22 cellular contexts compared by ENCODE assay signal in genomic region chr18:4869101-4869500, GRCh38.
A peak's percentile ranks its signal among the peaks of the same experiment; 100 is the strongest.
DNase-seq lines count a peak whose midpoint lies in the region; ATAC-seq, FAIRE-seq and TF ChIP-seq lines count a peak whose summit lies in the region.
"Had no signal": no experiment of that assay in that cellular context is flagged by ENCODE, and none has a peak within 500 bp of the region (broad histone marks: within the 10 kb centered on the region; RNA-seq: fewer than 3 reads in every experiment).

No MANE protein-coding gene starts in this region.

- H3K23me2 ChIP-seq in H9 (ENCODE audit: insufficient read length, low read depth, low read length, poor library complexity, severe bottlenecking) (no peaks in the 10 kb centered on the region), H1 (ENCODE audit: low read depth, low read length) (no peaks in the 10 kb centered on the region)

- no peak overlapping the region for H2BK20ac ChIP-seq in H9 (ENCODE audit: low read depth, low read length, poor library complexity, severe bottlenecking)
- H2BK20ac ChIP-seq in H1 (ENCODE audit: low read length), result 0 out of 2 replicates have a peak overlapping the region, but pooled peaks have one; percentile 8

- no peak overlapping the region for H3K4me2 ChIP-seq in H9 (ENCODE audit: insufficient read depth, insufficient read length, low read length)
- H3K4me2 ChIP-seq in H1 (ENCODE audit: insufficient read depth in 1 of 2, low read depth in 2 of 2, low read length in 2 of 2), result no peak overlapping the region
- no peak overlapping the region for H3K4me2 ChIP-seq in smooth muscle cell
- H3K4me2 ChIP-seq: A549 had no signal

- H2BK12ac ChIP-seq in H9 (ENCODE audit: insufficient read length, low read depth, low read length) (no peak overlapping the region), H1 (ENCODE audit: low read depth, low read length) (0 out of 2 replicates have a peak overlapping the region, but pooled peaks have one; percentile 55)

- H3K27me3 ChIP-seq in H9 (ENCODE audit: insufficient read depth, low read length) (no peaks in the 10 kb centered on the region), H1 (replicated peaks in 1 of 4; ENCODE audit: control insufficient read depth in 3 of 4, extremely low read depth in 1 of 4, insufficient read depth in 3 of 4, low read length in 3 of 4) (no peaks in the 10 kb centered on the region), smooth muscle cell (ENCODE audit: low read depth) (no peaks in the 10 kb centered on the region)

- H3K79me2 ChIP-seq in H9 (ENCODE audit: insufficient read depth, low read length), result no peaks in the 10 kb centered on the region
- H3K79me2 ChIP-seq in H1 (ENCODE audit: control insufficient read depth in 1 of 2, insufficient read depth in 2 of 2, low read length in 2 of 2), result no peaks in the 10 kb centered on the region
- H3K79me2 ChIP-seq in smooth muscle cell (ENCODE audit: low read depth), result no peaks in the 10 kb centered on the region

- DNase-seq in H9 (no peak), H1 (ENCODE audit: low read depth in 1 of 2, low spot score in 2 of 2) (no peak), neural crest cell (ENCODE audit: low read depth, low spot score) (no peak), smooth muscle cell (lab: John Stamatoyannopoulos, UW; ENCODE audit: unreplicated experiment) (no peak), foreskin melanocyte (no peak)
- no peak for DNase-seq in activated T-cell treated with anti-CD3 and anti-CD28 coated beads, Interleukin-2, amount 50 U/mL, for 4 hours
- DNase-seq: 8988T; ACHN; C1 segment of cervical spinal cord; Calu3; CD4-positive, alpha-beta memory T cell; COR-L47; DMS53; DMS79 treated with DMSO at 0.1 percent for 48 hours; GF-D8; GM23248; H7 had no signal

- no peak overlapping the region for H4K91ac ChIP-seq in H9 (ENCODE audit: insufficient read length, low read depth, low read length)
- no peak overlapping the region for H4K91ac ChIP-seq in H1 (replicated peaks; ENCODE audit: insufficient read length, low read length)

- H4K5ac ChIP-seq in H9 (ENCODE audit: insufficient read length, low read depth, low read length), result no peak overlapping the region
- H4K5ac ChIP-seq in H1 (ENCODE audit: insufficient read length, low read depth, low read length), result no peak overlapping the region

- no peak overlapping the region for H3K4ac ChIP-seq in H9 (ENCODE audit: low read depth, low read length)
- H3K4ac ChIP-seq in H1 (replicated peaks; ENCODE audit: insufficient read length, low read depth, low read length), result no peak overlapping the region

- H2AFZ ChIP-seq in H9 (ENCODE audit: low read length) (no peak overlapping the region), H1 (ENCODE audit: low read length) (no peak overlapping the region), smooth muscle cell (ENCODE audit: low read depth) (no peak overlapping the region)
- H2AFZ ChIP-seq: GM23248 had no signal

- H3K9me3 ChIP-seq in H9 (ENCODE audit: control insufficient read depth, low read depth, low read length) (no peaks in the 10 kb centered on the region), H1 (ENCODE audit: insufficient read depth in 2 of 2, low read depth in 1 of 2, low read length in 1 of 2) (peaks cover 0 to 5% of the 10 kb centered on the region in 2 experiments; a peak in 2 of 4 replicates), smooth muscle cell (replicated peaks; ENCODE audit: low read depth) (no peaks in the 10 kb centered on the region)
- H3K9me3 ChIP-seq: A549 had no signal

- POLR2A ChIA-PET in H1 (lab: Charles Lee; ENCODE audit: partially characterized antibody), result no interaction called here

- H3K18ac ChIP-seq in H9 (ENCODE audit: insufficient read length, low read depth, low read length), result no peak overlapping the region
- no peak overlapping the region for H3K18ac ChIP-seq in H1 (ENCODE audit: extremely low read depth, low read length)

- H4K20me1 ChIP-seq in H9 (ENCODE audit: control insufficient read depth, insufficient read depth, insufficient read length) (no peaks in the 10 kb centered on the region), H1 (replicated peaks in 1 of 2; ENCODE audit: control insufficient read depth in 1 of 2, insufficient read depth in 2 of 2, low read length in 2 of 2) (no peaks in the 10 kb centered on the region), smooth muscle cell (ENCODE audit: low read depth) (no peaks in the 10 kb centered on the region)

- H3K4me3 ChIP-seq in H1 (ENCODE audit: extremely low read depth in 1 of 4, insufficient read depth in 2 of 4, low read depth in 3 of 4, low read length in 4 of 4), result peak overlapping the region in 1 of 4 experiments; percentile 17; a peak in 1 of 8 replicates
- H3K4me3 ChIP-seq in smooth muscle cell, result no peak overlapping the region
- H3K4me3 ChIP-seq: A549, GM23248 had no signal

- no peak for TF ChIP-seq EP300 in H1 (IDR thresholded peaks at IDR 0.05; ENCODE audit: borderline replicate concordance in 1 of 2, low read depth in 2 of 2, low read length in 2 of 2)

- H3K56ac ChIP-seq in H9 (ENCODE audit: insufficient read length, low read depth, low read length), result no peak overlapping the region
- H3K56ac ChIP-seq in H1 (replicated peaks; ENCODE audit: insufficient read length, low read depth, low read length), result no peak overlapping the region

- H2BK120ac ChIP-seq in H9 (ENCODE audit: low read depth, low read length, poor library complexity, severe bottlenecking), result no peak overlapping the region
- no peak overlapping the region for H2BK120ac ChIP-seq in H1 (replicated peaks; ENCODE audit: low read depth, low read length)

- peaks cover 15 to 52% (median 30%) of the 10 kb centered on the region in 3 experiments for H3K36me3 Mint-ChIP-seq in H9 (ENCODE audit: insufficient read depth in 1 of 3, low read depth in 3 of 3)
- peaks cover 21% of the 10 kb centered on the region for H3K36me3 Mint-ChIP-seq in neural crest cell (ENCODE audit: low read depth)
- H3K36me3 Mint-ChIP-seq in activated T-cell treated with anti-CD3 and anti-CD28 coated beads, Interleukin-2, amount 50 U/mL, for 4 hours (ENCODE audit: insufficient read depth), result no peaks in the 10 kb centered on the region
- H3K36me3 Mint-ChIP-seq: CD4-positive, alpha-beta memory T cell had no signal

- TF ChIP-seq CTCF in H9 (conservative IDR thresholded peaks at IDR 0.05) (no peak), H1 (IDR thresholded peaks at IDR 0.05; ENCODE audit: control extremely low read depth in 1 of 3, insufficient read depth in 1 of 3, low read depth in 1 of 3, low read length in 3 of 3) (no peak), neural crest cell (conservative IDR thresholded peaks at IDR 0.05) (no peak), smooth muscle cell (IDR thresholded peaks at IDR 0.05; ENCODE audit: borderline replicate concordance, insufficient read depth, poor library complexity, severe bottlenecking) (no peak)

- H3K4me3 Mint-ChIP-seq in H9 (peak overlapping the region in 1 of 2 experiments; percentile 8; a peak in 1 of 5 replicates), neural crest cell (no peak overlapping the region)
- H3K4me3 Mint-ChIP-seq in activated T-cell treated with anti-CD3 and anti-CD28 coated beads, Interleukin-2, amount 50 U/mL, for 4 hours, result no peak overlapping the region
- H3K4me3 Mint-ChIP-seq: CD4-positive, alpha-beta memory T cell had no signal

- no peak for TF ChIP-seq POLR2A in H1 (IDR thresholded peaks at IDR 0.05; ENCODE audit: control extremely low read depth in 1 of 2, low read depth in 2 of 2, low read length in 2 of 2)

- H3K4me1 Mint-ChIP-seq in H9 (peaks cover 38 to 49% of the 10 kb centered on the region in 2 experiments), neural crest cell (peaks cover 26% of the 10 kb centered on the region)
- H3K4me1 Mint-ChIP-seq in activated T-cell treated with anti-CD3 and anti-CD28 coated beads, Interleukin-2, amount 50 U/mL, for 4 hours (ENCODE audit: low read depth), result no peaks in the 10 kb centered on the region
- H3K4me1 Mint-ChIP-seq: CD4-positive, alpha-beta memory T cell had no signal

- no CpG with 5 or more reads among the region's 3 CpGs for WGBS in H9 (ENCODE audit: extremely low coverage, insufficient read length, low lambda C conversion rate)
- WGBS in H1 (ENCODE audit: extremely low coverage in 1 of 2, insufficient coverage in 1 of 2, insufficient read length in 1 of 2, insufficient replicate concordance in 2 of 2, low coverage in 1 of 2, low lambda C conversion rate in 2 of 2, missing lambda C conversion rate in 1 of 2), 2 experiments, result 63% methylated on average over 3 of the region's 3 CpGs; no CpG with 5 or more reads in 1 of the 2 experiments
- 79% methylated on average over 3 of the region's 3 CpGs for WGBS in smooth muscle cell (ENCODE audit: low lambda C conversion rate)

- H3K23ac ChIP-seq in H9 (ENCODE audit: insufficient read length, low read depth, low read length) (no peak overlapping the region), H1 (ENCODE audit: insufficient read length) (no peak overlapping the region)

- peak overlapping the region in 2 of 3 experiments; percentile 87 to 97; a peak in 4 of 7 replicates for H3K27ac Mint-ChIP-seq in H9
- H3K27ac Mint-ChIP-seq in neural crest cell (ENCODE audit: unreplicated experiment), result peak overlapping the region; percentile 59
- H3K27ac Mint-ChIP-seq: CD4-positive, alpha-beta memory T cell had no signal

- ATAC-seq in GM21526 (IDR thresholded peaks at IDR 0.05; ENCODE audit: low FRiP score, unreplicated experiment), result no peak
- no peak for ATAC-seq in activated T-cell treated with anti-CD3 and anti-CD28 coated beads, Interleukin-2, amount 50 U/mL, for 4 hours
- ATAC-seq: A549, HCT116 had no signal

- FAIRE-seq in H1 (lab: Jason Lieb, UNC), result no peak
- FAIRE-seq: A549, GM12891, GM18507 had no signal

- H4K8ac ChIP-seq in H9 (replicated peaks; ENCODE audit: insufficient read length, low read depth, low read length) (no peak overlapping the region), H1 (ENCODE audit: extremely low read depth, insufficient read depth, low read length) (no peak overlapping the region)

- H3K9ac ChIP-seq in H9 (ENCODE audit: extremely low read depth, insufficient read length, low read length), result no peak overlapping the region
- no peak overlapping the region for H3K9ac ChIP-seq in H1 (replicated peaks in 1 of 4; ENCODE audit: extremely low read depth in 1 of 4, low read depth in 3 of 4, low read length in 3 of 4)
- H3K9ac ChIP-seq in smooth muscle cell (ENCODE audit: low read depth), result no peak overlapping the region
- H3K9ac ChIP-seq: GM23248 had no signal

- H2BK15ac ChIP-seq in H9 (ENCODE audit: low read depth, low read length) (no peak overlapping the region), H1 (ENCODE audit: low read length) (no peak overlapping the region)

- CTCF ChIA-PET in H1 (lab: Charles Lee; ENCODE audit: partially characterized antibody), result interaction anchor here (1.0 kb wide), 1 partner anchor 19 kb away, joined by 3 read pairs; no protein-coding TSS in a partner anchor

- H3T11ph ChIP-seq in H9 (ENCODE audit: low read length), result no peak overlapping the region

- H2AK5ac ChIP-seq in H9 (ENCODE audit: insufficient read length, low read length), result no peak overlapping the region
- no peak overlapping the region for H2AK5ac ChIP-seq in H1 (ENCODE audit: low read depth, low read length)

- H3K14ac ChIP-seq in H9 (ENCODE audit: insufficient read depth, low read length) (no peak overlapping the region), H1 (ENCODE audit: insufficient read length) (no peak overlapping the region)

- H3K27me3 Mint-ChIP-seq in H9 (ENCODE audit: low read depth), result 0 out of 2 replicates have a peak, but pooled peaks cover 1% of the 10 kb centered on the region
- no peaks in the 10 kb centered on the region for H3K27me3 Mint-ChIP-seq in neural crest cell (ENCODE audit: low read depth)
- no peaks in the 10 kb centered on the region for H3K27me3 Mint-ChIP-seq in activated T-cell treated with anti-CD3 and anti-CD28 coated beads, Interleukin-2, amount 50 U/mL, for 4 hours (ENCODE audit: low read depth)
- H3K27me3 Mint-ChIP-seq: CD4-positive, alpha-beta memory T cell had no signal

- H3K4me1 ChIP-seq in H9 (ENCODE audit: insufficient read depth, low read length), result no peaks in the 10 kb centered on the region; the same call in 1 of the 2 replicates
- peaks cover 0 to 7% (median under 1%) of the 10 kb centered on the region in 4 experiments; a peak in 2 of 7 replicates for H3K4me1 ChIP-seq in H1 (replicated peaks in 1 of 4; ENCODE audit: control insufficient read depth in 3 of 4, insufficient read depth in 4 of 4, low read length in 3 of 4)
- H3K4me1 ChIP-seq in smooth muscle cell (ENCODE audit: low read depth), result peaks cover 16% of the 10 kb centered on the region
- H3K4me1 ChIP-seq: A549 had no signal

- H3K27ac ChIP-seq in H9 (ENCODE audit: insufficient read length, low read depth, low read length) (no peak overlapping the region), H1 (ENCODE audit: low read depth, low read length) (no peak overlapping the region), smooth muscle cell (ENCODE audit: low read depth) (peak overlapping the region; percentile 66)
- H3K27ac ChIP-seq: A549, GM23248 had no signal

- peaks cover 34 to 37% of the 10 kb centered on the region in 2 experiments for H3K9me3 Mint-ChIP-seq in H9
- peaks cover 19% of the 10 kb centered on the region for H3K9me3 Mint-ChIP-seq in neural crest cell
- H3K9me3 Mint-ChIP-seq in activated T-cell treated with anti-CD3 and anti-CD28 coated beads, Interleukin-2, amount 50 U/mL, for 4 hours, result peaks cover 28% of the 10 kb centered on the region

- no peaks in the 10 kb centered on the region for H3F3A ChIP-seq in smooth muscle cell (ENCODE audit: low read depth)

- no peaks in the 10 kb centered on the region for H3K79me1 ChIP-seq in H9 (ENCODE audit: insufficient read depth, low read depth, low read length, poor library complexity, severe bottlenecking)
- no peaks in the 10 kb centered on the region for H3K79me1 ChIP-seq in H1 (ENCODE audit: low read depth, low read length)

- TF ChIP-seq RAD21 in H1 (IDR thresholded peaks at IDR 0.05 in 1 of 2, conservative IDR thresholded peaks at IDR 0.05 in 1 of 2; ENCODE audit: low read depth in 2 of 2, low read length in 2 of 2), result no peak

- H3K36me3 ChIP-seq in H1 (ENCODE audit: control insufficient read depth in 2 of 4, insufficient read depth in 4 of 4, low read length in 3 of 4), result no peaks in the 10 kb centered on the region; a peak in 1 of 8 replicates
- no peaks in the 10 kb centered on the region for H3K36me3 ChIP-seq in smooth muscle cell (ENCODE audit: low read depth)

- H2BK5ac ChIP-seq in H9 (ENCODE audit: insufficient read length, low read length), result no peak overlapping the region
- H2BK5ac ChIP-seq in H1 (ENCODE audit: low read depth, low read length), result 0 out of 2 replicates have a peak overlapping the region, but pooled peaks have one; percentile 24
